8 cellular contexts compared by ENCODE assay signal in the genomic region with DNA sequence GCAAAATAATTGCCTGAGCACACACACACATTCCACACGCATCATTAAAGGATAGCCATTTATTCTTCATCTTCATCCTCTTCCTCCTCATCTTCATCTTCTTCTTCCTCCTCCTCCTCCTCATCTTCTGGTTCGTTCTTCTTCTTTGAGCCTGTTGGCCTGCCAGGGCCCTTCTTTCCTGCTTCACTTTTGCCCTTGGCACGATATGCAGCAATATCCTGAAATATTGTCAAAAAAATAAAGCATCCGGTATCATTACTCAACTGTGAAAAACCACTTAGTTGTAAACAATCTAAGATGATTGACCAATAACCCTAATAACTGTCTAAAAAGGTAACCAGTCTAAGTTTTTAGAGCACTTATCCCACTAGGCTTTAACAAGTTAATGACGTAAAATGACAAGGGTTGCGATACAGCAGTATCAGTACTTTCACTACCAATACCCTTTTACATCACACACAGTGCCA. TPM values are rescaled to one million over a fixed set of nuclear protein-coding genes. Genes with fewer than 3 reads are reported as not detected.
DNase-seq lines count a peak whose midpoint lies in the region; FAIRE-seq and TF ChIP-seq lines count a peak whose summit lies in the region.

No MANE protein-coding gene starts in this region.

- DNase-seq in ascending aorta (ENCODE audit: low spot score in 2 of 2) (no peak), SK-N-DZ (ENCODE audit: low spot score) (no peak), G401 (ENCODE audit: low spot score) (no peak), HTR-8/SVneo (ENCODE audit: insufficient read length, low spot score) (no peak), NCI-H1105 treated with DMSO at 0.1 percent for 48 hours (lab: John Stamatoyannopoulos, UW) (no peak)

- no peak for TF ChIP-seq CTCF in ascending aorta (IDR thresholded peaks at IDR 0.05)

- no peaks in the 10 kb centered on the region for H3K27me3 ChIP-seq in BLaER1 treated with 17β-estradiol and CSF1 and Interleukin-3, amounts not matched to agents 10 nM and 100 nM
- 0 out of 2 replicates have a peak, but pooled peaks cover 5% of the 10 kb centered on the region for H3K27me3 ChIP-seq in HUES48 (ENCODE audit: control insufficient read depth, insufficient read depth, low read length)
- H3K27me3 ChIP-seq in ascending aorta = no peaks in the 10 kb centered on the region
- no peaks in the 10 kb centered on the region for H3K27me3 ChIP-seq in mucosa of rectum (ENCODE audit: control insufficient read depth in 2 of 2, insufficient read depth in 2 of 2, low read length in 2 of 2)

- no peaks in the 10 kb centered on the region for H3K9me3 ChIP-seq in BLaER1 treated with 17β-estradiol and CSF1 and Interleukin-3, amounts not matched to agents 10 nM and 100 nM (replicated peaks in 1 of 11)
- H3K9me3 ChIP-seq in HUES48 (ENCODE audit: control insufficient read depth, insufficient read depth, low read length) = no peaks in the 10 kb centered on the region
- no peaks in the 10 kb centered on the region for H3K9me3 ChIP-seq in ascending aorta
- H3K9me3 ChIP-seq in mucosa of rectum (ENCODE audit: control insufficient read depth in 2 of 2, low read length in 2 of 2) = no peaks in the 10 kb centered on the region

- peak overlapping the region; percentile 72 to 99 (median 92); a peak in 19 of 20 replicates for H3K4me3 ChIP-seq in BLaER1 treated with 17β-estradiol and CSF1 and Interleukin-3, amounts not matched to agents 10 nM and 100 nM
- H3K4me3 ChIP-seq in HUES48 (ENCODE audit: low read depth, low read length) (peak overlapping the region; percentile 89), ascending aorta (peak overlapping the region; percentile 97 to 99), mucosa of rectum (ENCODE audit: low read length in 2 of 2) (peak overlapping the region; percentile 91 to 99)

- peak overlapping the region; percentile 93 to 100 (median 98); a peak in 21 of 22 replicates for H3K9ac ChIP-seq in BLaER1 treated with 17β-estradiol and CSF1 and Interleukin-3, amounts not matched to agents 10 nM and 100 nM
- H3K9ac ChIP-seq in HUES48 (ENCODE audit: low read depth, low read length) (0 out of 2 replicates have a peak overlapping the region, but pooled peaks have one; percentile 11), mucosa of rectum (ENCODE audit: low read depth in 1 of 2, low read length in 2 of 2) (peak overlapping the region in 1 of 2 donors; percentile 100)

- peaks cover 0 to 61% (median 26%) of the 10 kb centered on the region in 11 experiments; a peak in 16 of 22 replicates for H4K20me1 ChIP-seq in BLaER1 treated with 17β-estradiol and CSF1 and Interleukin-3, amounts not matched to agents 10 nM and 100 nM

- peak overlapping the region; percentile 73 to 97 (median 88) for H3K4me2 ChIP-seq in BLaER1 treated with 17β-estradiol and CSF1 and Interleukin-3, amounts not matched to agents 10 nM and 100 nM

- H3K36me3 ChIP-seq in BLaER1 treated with 17β-estradiol and CSF1 and Interleukin-3, amounts not matched to agents 10 nM and 100 nM = peaks cover 32 to 64% (median 62%) of the 10 kb centered on the region in 11 experiments; a peak in 20 of 22 replicates
- peaks cover 60% of the 10 kb centered on the region for H3K36me3 ChIP-seq in HUES48 (ENCODE audit: control insufficient read depth, insufficient read depth, low read length)
- H3K36me3 ChIP-seq in ascending aorta = peaks cover 12 to 37% of the 10 kb centered on the region in 2 donors
- peaks cover 12 to 13% of the 10 kb centered on the region in 2 donors for H3K36me3 ChIP-seq in mucosa of rectum (ENCODE audit: control insufficient read depth in 2 of 2, insufficient read depth in 2 of 2, low read length in 2 of 2)

- intact Hi-C loops in ascending aorta (cut with DNase I) = loop anchor here (5.0 kb wide), 2 partner anchors 160 to 195 kb away; no protein-coding TSS in a partner anchor

- peaks cover 21 to 47% (median 37%) of the 10 kb centered on the region in 10 experiments for H3K4me1 ChIP-seq in BLaER1 treated with 17β-estradiol and CSF1 and Interleukin-3, amounts not matched to agents 10 nM and 100 nM
- peaks cover 20% of the 10 kb centered on the region for H3K4me1 ChIP-seq in HUES48 (ENCODE audit: control insufficient read depth, insufficient read depth, low read length)
- H3K4me1 ChIP-seq in ascending aorta = peaks cover 0 to 17% of the 10 kb centered on the region in 2 donors
- H3K4me1 ChIP-seq in mucosa of rectum (ENCODE audit: control insufficient read depth in 2 of 2, insufficient read depth in 2 of 2, low read length in 2 of 2) = peaks cover 9 to 15% of the 10 kb centered on the region in 2 donors

- peak overlapping the region in 10 of 11 experiments; percentile 93 to 100 (median 98); a peak in 19 of 22 replicates for H3K27ac ChIP-seq in BLaER1 treated with 17β-estradiol and CSF1 and Interleukin-3, amounts not matched to agents 10 nM and 100 nM
- H3K27ac ChIP-seq in HUES48 (ENCODE audit: low read depth, low read length) (no peak overlapping the region), ascending aorta (peak overlapping the region; percentile 93 to 98), mucosa of rectum (ENCODE audit: low read depth in 2 of 2, low read length in 2 of 2) (peak overlapping the region in 1 of 2 donors; percentile 3)

- FAIRE-seq in HTR-8/SVneo (lab: Jason Lieb, UNC) = no peak

- in situ Hi-C loops in G401 (cut with HindIII; ENCODE audit: low sequenced_read_pairs) = no loop called here

RNA-seq across cellular contexts. Expression of gene HMGB2, which starts 2.1 kb away (rescaled TPM):
- 36.1 TPM for total RNA-seq in ascending aorta
- 493 and 516 TPM in 2 replicates for polyA plus RNA-seq in SK-N-DZ (2014; cell fraction: cytosol; rRNA removed)
- 309 and 379 TPM in 2 replicates for polyA plus RNA-seq in SK-N-DZ (2014; cell fraction: nucleus; rRNA removed)
- 270 and 334 TPM in 2 replicates for total RNA-seq in G401 (2014; rRNA removed; shearing (Covaris generic))

RNA-seq across cellular contexts. Expression of gene SAP30, which starts 38.7 kb away (rescaled TPM):
- 9.3 TPM for total RNA-seq in ascending aorta
- 60.1 and 80.2 TPM in 2 replicates for polyA plus RNA-seq in SK-N-DZ (2014; cell fraction: cytosol; rRNA removed)
- polyA plus RNA-seq in SK-N-DZ (2014; cell fraction: nucleus; rRNA removed) = 40.6 and 65.7 TPM in 2 replicates
- total RNA-seq in G401 (2014; rRNA removed; shearing (Covaris generic)) = 34.0 and 37.1 TPM in 2 replicates
